Comparison of ENCODE assay signal across 9 cellular contexts in genomic region chr3:50122071-50122470, GRCh38. TPM values are rescaled to one million over a fixed set of nuclear protein-coding genes. Genes with fewer than 3 reads are reported as not detected.
A peak's percentile ranks its signal among the peaks of the same experiment; 100 is the strongest.
DNase-seq lines count a peak whose midpoint lies in the region; ATAC-seq and TF ChIP-seq lines count a peak whose summit lies in the region.
"Had no signal": no experiment of that assay in that cellular context is flagged by ENCODE, and none has a peak within 500 bp of the region (broad histone marks: within the 10 kb centered on the region; RNA-seq: fewer than 3 reads in every experiment).

No MANE protein-coding gene starts in this region.

- in situ Hi-C loops in GM13977 (cut with MboI; ENCODE audit: low pct_unique_long_range_greater_than_20kb, low sequenced_read_pairs, unreplicated experiment) (no loop called here), astrocyte of the cerebellum (cut with HindIII; ENCODE audit: low sequenced_read_pairs) (no loop called here)

- peaks cover 7% of the 10 kb centered on the region for H3K4me1 ChIP-seq in foreskin keratinocyte

- no peak overlapping the region for H3K4me3 ChIP-seq in AG09309 (ENCODE audit: control insufficient read depth, low read depth, low read length)
- no peak overlapping the region for H3K4me3 ChIP-seq in astrocyte of the cerebellum (ENCODE audit: low read depth, low read length)
- H3K4me3 ChIP-seq: MG63 had no signal

- ATAC-seq in foreskin keratinocyte (peak; percentile 32), HG02852 (IDR thresholded peaks at IDR 0.05; ENCODE audit: unreplicated experiment) (no peak)

- TF ChIP-seq CTCF in AG09309 (IDR thresholded peaks at IDR 0.05; ENCODE audit: control insufficient read depth, insufficient read depth, low read depth, low read length, missing control alignments) (peak; percentile 7), GM13977 (IDR thresholded peaks at IDR 0.05; ENCODE audit: extremely low read depth, insufficient read depth, missing control alignments) (peak; percentile 6), astrocyte of the cerebellum (IDR thresholded peaks at IDR 0.05; ENCODE audit: low read depth, low read length, missing control alignments) (peak; percentile 17), foreskin keratinocyte (conservative IDR thresholded peaks at IDR 0.05) (no peak)

- H3K27ac ChIP-seq in foreskin keratinocyte = no peak overlapping the region

- DNase-seq in AG09309 (ENCODE audit: low read depth) (no peak), GM13977 (ENCODE audit: low spot score) (no peak), astrocyte of the cerebellum (ENCODE audit: low read depth) (no peak), foreskin keratinocyte (no peak), NCI-H146 (lab: John Stamatoyannopoulos, UW) (no peak), NCI-H1436 treated with DMSO at 0.1 percent for 48 hours (lab: John Stamatoyannopoulos, UW) (no peak), germinal center (ENCODE audit: low spot score) (no peak)

- no peaks in the 10 kb centered on the region for H3K27me3 ChIP-seq in foreskin keratinocyte
- H3K27me3 ChIP-seq: MG63 had no signal

RNA-seq across cellular contexts. Expression of gene SEMA3F, which starts 33.1 kb away (rescaled TPM):
- total RNA-seq in foreskin keratinocyte = 108 and 121 TPM in 2 replicates
- polyA plus RNA-seq in foreskin keratinocyte = 94.2 and 98.4 TPM in 2 replicates

RNA-seq across cellular contexts. Expression of gene RBM5, which starts 33.4 kb away (rescaled TPM):
- total RNA-seq in foreskin keratinocyte = 70.4 and 75.6 TPM in 2 replicates
- 25.6 and 29.0 TPM in 2 replicates for polyA plus RNA-seq in foreskin keratinocyte
